ENCODE assay signal across 16 cellular contexts in the genomic region with DNA sequence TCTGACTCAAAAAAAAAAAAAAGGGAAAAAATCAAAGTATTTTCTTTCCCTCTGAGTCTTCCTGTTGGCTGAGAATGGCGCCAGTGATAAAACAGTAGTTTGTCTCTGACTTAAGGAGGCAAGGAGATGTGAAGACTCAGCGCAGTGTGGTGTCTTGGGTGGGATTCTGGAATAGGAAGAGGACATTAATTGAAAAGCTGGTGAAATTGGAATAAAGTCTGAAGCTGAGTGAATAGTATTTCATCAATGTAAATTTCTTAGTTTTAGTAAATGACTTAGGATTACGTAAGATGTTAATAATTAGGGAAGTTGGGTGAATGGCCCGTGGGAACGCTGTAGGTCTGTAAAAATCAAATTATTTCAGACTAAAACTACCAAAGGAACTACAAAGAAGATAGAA.
"Had no signal": no experiment of that assay in that cellular context is flagged by ENCODE, and none has a peak within 500 bp of the region (broad histone marks: within the 10 kb centered on the region; RNA-seq: fewer than 3 reads in every experiment).

No MANE protein-coding gene starts in this region.

- H3K4me3 Mint-ChIP-seq: activated CD4-positive, alpha-beta T cell treated with anti-CD3 and anti-CD28 coated beads, Interleukin-2, amount 10 ng/mL, durations not matched to agents 24 days and 14 days; activated T-helper 1 cell treated with anti-CD3 and anti-CD28 coated beads, Interleukin-12 subunit alpha, Interleukin-12 subunit beta, Interleukin-2, Interleukin-4 antibody, amounts not matched to agents 30 ng/mL and 10 ng/mL and 1 ng/mL, durations not matched to agents 14 hours and 24 hours and 36 hours; endodermal cell; natural killer cell treated with Interleukin-12 subunit alpha and Interleukin-12 subunit beta and Interleukin-15 and Interleukin-18, amount 100 ng/mL, for 72 hours had no signal

- H3K36me3 Mint-ChIP-seq: natural killer cell treated with Interleukin-12 subunit alpha and Interleukin-12 subunit beta and Interleukin-15 and Interleukin-18, amount 100 ng/mL, for 72 hours had no signal

- H3K27ac Mint-ChIP-seq: activated CD4-positive, alpha-beta T cell treated with anti-CD3 and anti-CD28 coated beads, Interleukin-2, amount 10 ng/mL, durations not matched to agents 24 days and 14 days; activated T-helper 1 cell treated with anti-CD3 and anti-CD28 coated beads, Interleukin-12 subunit alpha, Interleukin-12 subunit beta, Interleukin-2, Interleukin-4 antibody, amounts not matched to agents 30 ng/mL and 10 ng/mL and 1 ng/mL, durations not matched to agents 14 hours and 24 hours and 36 hours; endodermal cell had no signal

- H3K9me3 ChIP-seq: ascending aorta, transverse colon, vagina had no signal

- DNase-seq: activated CD4-positive, alpha-beta T cell treated with anti-CD3 and anti-CD28 coated beads, Interleukin-2, amount 10 ng/mL, durations not matched to agents 24 days and 14 days; dermis blood vessel endothelial cell; endodermal cell; head of caudate nucleus; mesenchymal stem cell; nucleus accumbens; posterior cingulate gyrus; right cardiac atrium; small intestine; stimulated activated CD4-positive, alpha-beta T cell treated with anti-CD3 and anti-CD28 coated beads, Interleukin-4, amount 100 ng/mL, for 24 hours; stimulated activated naive CD4-positive, alpha-beta T cell treated with Interleukin-2 at 50 U/mL for 16 hours; transverse colon had no signal

- H3K4me1 ChIP-seq: ascending aorta, transverse colon, vagina had no signal

- H3K27ac ChIP-seq: ascending aorta, transverse colon, vagina had no signal

- H3K4me3 ChIP-seq: ascending aorta, transverse colon, vagina had no signal

- H3K27me3 Mint-ChIP-seq: activated CD4-positive, alpha-beta T cell treated with anti-CD3 and anti-CD28 coated beads, Interleukin-2, amount 10 ng/mL, durations not matched to agents 24 days and 14 days had no signal

- H3K9me3 Mint-ChIP-seq: endodermal cell; natural killer cell treated with Interleukin-12 subunit alpha and Interleukin-12 subunit beta and Interleukin-15 and Interleukin-18, amount 100 ng/mL, for 72 hours had no signal

- H3K27me3 ChIP-seq: ascending aorta, transverse colon, vagina had no signal

- H3K36me3 ChIP-seq: ascending aorta, transverse colon, vagina had no signal
